ENCODE assay signal across 2 cellular contexts in genomic region chr3:182763896-182764295, GRCh38.
A peak's percentile ranks its signal among the peaks of the same experiment; 100 is the strongest.
TF ChIP-seq lines count a peak whose summit lies in the region.

No MANE protein-coding gene starts in this region.

TF ChIP-seq in HEK293, 187 proteins besides CTCF, POLR2A, EP300 and RAD21:
- TF ChIP-seq, protein P1, sequence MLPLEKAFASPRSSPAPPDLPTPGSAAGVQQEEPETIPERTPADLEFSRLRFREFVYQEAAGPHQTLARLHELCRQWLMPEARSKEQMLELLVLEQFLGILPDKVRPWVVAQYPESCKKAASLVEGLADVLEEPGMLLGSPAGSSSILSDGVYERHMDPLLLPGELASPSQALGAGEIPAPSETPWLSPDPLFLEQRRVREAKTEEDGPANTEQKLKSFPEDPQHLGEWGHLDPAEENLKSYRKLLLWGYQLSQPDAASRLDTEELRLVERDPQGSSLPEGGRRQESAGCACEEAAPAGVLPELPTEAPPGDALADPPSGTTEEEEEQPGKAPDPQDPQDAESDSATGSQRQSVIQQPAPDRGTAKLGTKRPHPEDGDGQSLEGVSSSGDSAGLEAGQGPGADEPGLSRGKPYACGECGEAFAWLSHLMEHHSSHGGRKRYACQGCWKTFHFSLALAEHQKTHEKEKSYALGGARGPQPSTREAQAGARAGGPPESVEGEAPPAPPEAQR (tag by site-specific recombination; IDR thresholded peaks at IDR 0.05): no peak
- TF ChIP-seq KLF8 (tag by site-specific recombination; IDR thresholded peaks at IDR 0.05) (no peak), ZNF366 (tag by site-specific recombination; conservative IDR thresholded peaks at IDR 0.05) (peak; percentile 86), ZNF843 (tag by site-specific recombination; IDR thresholded peaks at IDR 0.05) (no peak), HOXA7 (CRISPR knock-in tag; IDR thresholded peaks at IDR 0.05; ENCODE audit: borderline replicate concordance) (no peak)

TF ChIP-seq in K562, 482 proteins besides CTCF, POLR2A, EP300 and RAD21 (continued from another document):
- TF ChIP-seq, protein P2, sequence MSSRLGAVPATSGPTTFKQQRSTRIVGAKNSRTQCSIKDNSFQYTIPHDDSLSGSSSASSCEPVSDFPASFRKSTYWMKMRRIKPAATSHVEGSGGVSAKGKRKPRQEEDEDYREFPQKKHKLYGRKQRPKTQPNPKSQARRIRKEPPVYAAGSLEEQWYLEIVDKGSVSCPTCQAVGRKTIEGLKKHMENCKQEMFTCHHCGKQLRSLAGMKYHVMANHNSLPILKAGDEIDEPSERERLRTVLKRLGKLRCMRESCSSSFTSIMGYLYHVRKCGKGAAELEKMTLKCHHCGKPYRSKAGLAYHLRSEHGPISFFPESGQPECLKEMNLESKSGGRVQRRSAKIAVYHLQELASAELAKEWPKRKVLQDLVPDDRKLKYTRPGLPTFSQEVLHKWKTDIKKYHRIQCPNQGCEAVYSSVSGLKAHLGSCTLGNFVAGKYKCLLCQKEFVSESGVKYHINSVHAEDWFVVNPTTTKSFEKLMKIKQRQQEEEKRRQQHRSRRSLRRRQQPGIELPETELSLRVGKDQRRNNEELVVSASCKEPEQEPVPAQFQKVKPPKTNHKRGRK (tag; IDR thresholded peaks at IDR 0.05): peak; percentile 78
- TF ChIP-seq HDAC8 (tag; IDR thresholded peaks at IDR 0.05): no peak
- TF ChIP-seq DPF2 (IDR thresholded peaks at IDR 0.05): no peak
